30 cellular contexts compared by ENCODE assay signal in the genomic region with DNA sequence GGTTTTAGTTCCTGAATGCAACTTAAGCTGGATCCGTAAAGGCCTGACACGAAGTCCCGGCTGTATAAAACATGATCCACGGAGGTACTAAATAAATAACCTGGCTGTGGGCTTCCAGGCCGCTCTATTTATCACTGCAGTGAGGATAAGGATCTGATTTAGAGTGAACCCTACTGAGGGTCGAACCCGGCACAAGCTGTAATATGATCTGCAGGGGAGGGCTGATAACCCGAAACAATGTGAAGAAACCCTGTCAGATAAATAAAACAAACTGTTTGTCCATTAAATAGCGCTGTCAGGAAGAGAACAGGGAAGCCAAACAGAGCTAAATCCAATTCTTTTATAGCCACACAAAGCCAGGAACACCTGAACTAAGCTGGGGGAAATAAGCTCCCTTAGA.
"Had no signal": no experiment of that assay in that cellular context is flagged by ENCODE, and none has a peak within 500 bp of the region (broad histone marks: within the 10 kb centered on the region; RNA-seq: fewer than 3 reads in every experiment).

No MANE protein-coding gene starts in this region.

- FAIRE-seq: kidney, urothelium cell line had no signal

- H3K27ac ChIP-seq: body of pancreas, colonic mucosa, heart left ventricle, right atrium auricular region, suprapubic skin, tibial artery had no signal

- H3K4me3 Mint-ChIP-seq: activated CD4-positive, alpha-beta T cell treated with anti-CD3 and anti-CD28 coated beads for 36 hours; activated CD8-positive, alpha-beta memory T cell treated with anti-CD3 and anti-CD28 coated beads, Interleukin-2, amount 10 ng/mL, durations not matched to agents 7 days and 5 days; activated CD8-positive, alpha-beta T cell treated with anti-CD3 and anti-CD28 coated beads, Interleukin-2, amount 10 ng/mL, durations not matched to agents 7 days and 5 days; activated naive CD8-positive, alpha-beta T cell; immature natural killer cell; T-helper 2 cell treated with Interferon-gamma antibody and Interleukin-4, amounts not matched to agents 5 μg/mL and 100 μg/mL, for 36 hours had no signal

- H3K27me3 Mint-ChIP-seq: activated CD4-positive, alpha-beta T cell treated with anti-CD3 and anti-CD28 coated beads for 36 hours; activated CD8-positive, alpha-beta memory T cell treated with anti-CD3 and anti-CD28 coated beads, Interleukin-2, amount 10 ng/mL, durations not matched to agents 7 days and 5 days; activated naive CD8-positive, alpha-beta T cell had no signal

- ATAC-seq: activated CD4-positive, alpha-beta T cell treated with anti-CD3 and anti-CD28 coated beads for 36 hours; activated CD8-positive, alpha-beta memory T cell treated with anti-CD3 and anti-CD28 coated beads, Interleukin-2, amount 10 ng/mL, durations not matched to agents 7 days and 5 days; activated CD8-positive, alpha-beta T cell treated with anti-CD3 and anti-CD28 coated beads, Interleukin-2, amount 10 ng/mL, durations not matched to agents 7 days and 5 days; body of pancreas; heart left ventricle; left colon; mucosa of descending colon had no signal

- H3K27ac Mint-ChIP-seq: activated CD4-positive, alpha-beta T cell treated with anti-CD3 and anti-CD28 coated beads for 36 hours; activated CD8-positive, alpha-beta memory T cell treated with anti-CD3 and anti-CD28 coated beads, Interleukin-2, amount 10 ng/mL, durations not matched to agents 7 days and 5 days; activated CD8-positive, alpha-beta T cell treated with anti-CD3 and anti-CD28 coated beads, Interleukin-2, amount 10 ng/mL, durations not matched to agents 7 days and 5 days; activated naive CD8-positive, alpha-beta T cell; immature natural killer cell; T-helper 2 cell treated with Interferon-gamma antibody and Interleukin-4, amounts not matched to agents 5 μg/mL and 100 μg/mL, for 36 hours had no signal

- H3K4me3 ChIP-seq: body of pancreas, colonic mucosa, heart left ventricle, lung, mucosa of descending colon, right atrium auricular region, suprapubic skin, tibial artery had no signal

- H3K9me3 ChIP-seq: body of pancreas, colonic mucosa, suprapubic skin, tibial artery had no signal

- H3K4me1 ChIP-seq: colonic mucosa, heart left ventricle, right atrium auricular region, suprapubic skin, tibial artery had no signal

- DNase-seq: activated CD4-positive, alpha-beta T cell treated with anti-CD3 and anti-CD28 coated beads for 36 hours; activated CD4-positive, CD25-positive, alpha-beta regulatory T cell; activated CD8-positive, alpha-beta memory T cell treated with anti-CD3 and anti-CD28 coated beads, Interleukin-2, amount 10 ng/mL, durations not matched to agents 7 days and 5 days; activated CD8-positive, alpha-beta T cell treated with anti-CD3 and anti-CD28 coated beads, Interleukin-2, amount 10 ng/mL, durations not matched to agents 7 days and 5 days; activated effector memory CD4-positive, alpha-beta T cell treated with Interleukin-2 at 50 U/mL for 16 hours; activated naive CD4-positive, alpha-beta T cell treated with Interleukin-2 at 50 U/mL for 16 hours; activated T-cell treated with anti-CD3 and anti-CD28 coated beads for 4 hours; aorta; body of pancreas; cerebellar nuclear complex; colonic mucosa; effector memory CD4-positive, alpha-beta T cell; erythroblast; heart left ventricle; hypothalamus; immature natural killer cell; kidney; left colon; mucosa of descending colon; occipital lobe; stimulated activated CD4-positive, alpha-beta T cell treated with anti-CD3 and anti-CD28 coated beads, Interleukin-15, amount 100 ng/mL, for 24 hours; stimulated activated naive CD4-positive, alpha-beta T cell; T-helper 1 cell; tibial artery had no signal

- H3K36me3 ChIP-seq: colonic mucosa, heart left ventricle, right atrium auricular region, suprapubic skin, tibial artery had no signal

- H3K4me1 Mint-ChIP-seq: activated CD4-positive, alpha-beta T cell treated with anti-CD3 and anti-CD28 coated beads for 36 hours; activated CD8-positive, alpha-beta memory T cell treated with anti-CD3 and anti-CD28 coated beads, Interleukin-2, amount 10 ng/mL, durations not matched to agents 7 days and 5 days; immature natural killer cell had no signal

- H3K36me3 Mint-ChIP-seq: activated CD8-positive, alpha-beta memory T cell treated with anti-CD3 and anti-CD28 coated beads, Interleukin-2, amount 10 ng/mL, durations not matched to agents 7 days and 5 days; activated naive CD8-positive, alpha-beta T cell; immature natural killer cell had no signal

- H3K27me3 ChIP-seq: body of pancreas, colonic mucosa, heart left ventricle, right atrium auricular region, suprapubic skin, tibial artery had no signal
